35 cellular contexts compared by ENCODE assay signal in the genomic region with DNA sequence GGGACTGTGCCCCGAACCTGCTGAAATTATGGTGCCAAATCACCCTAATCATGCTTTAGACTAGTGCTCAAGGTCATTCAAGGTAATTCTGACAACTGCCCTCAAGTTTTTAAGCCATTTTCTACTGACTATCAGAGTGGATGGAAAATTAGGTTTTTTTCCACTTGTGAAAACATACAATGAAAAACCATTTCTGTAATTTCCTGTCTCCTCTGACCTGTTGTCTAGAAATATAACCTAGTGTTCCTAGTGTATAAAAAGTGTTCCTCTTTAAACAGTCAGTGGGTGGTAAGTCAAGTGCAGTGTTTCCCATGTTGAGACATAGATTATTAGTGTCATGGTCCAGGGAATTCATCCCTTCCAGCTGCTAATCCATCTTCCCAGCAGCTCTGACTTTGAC.
"Had no signal": no experiment of that assay in that cellular context is flagged by ENCODE, and none has a peak within 500 bp of the region (broad histone marks: within the 10 kb centered on the region; RNA-seq: fewer than 3 reads in every experiment).

No MANE protein-coding gene starts in this region.

- H3K4me1 ChIP-seq: breast epithelium, gastroesophageal sphincter had no signal

- H3K36me3 Mint-ChIP-seq: activated naive CD4-positive, alpha-beta T cell treated with anti-CD3 and anti-CD28 coated beads, Interleukin-2, amount 50 U/mL, for 24 hours; activated naive CD8-positive, alpha-beta T cell treated with anti-CD3 and anti-CD28 coated beads for 36 hours had no signal

- FAIRE-seq: colon had no signal

- H3K4me2 ChIP-seq: hepatocyte had no signal

- H3K27ac Mint-ChIP-seq: activated CD4-positive, alpha-beta memory T cell treated with anti-CD3 and anti-CD28 coated beads, Interleukin-2, amount 10 ng/mL, durations not matched to agents 7 days and 5 days; activated CD4-positive, alpha-beta T cell treated with anti-CD3 and anti-CD28 coated beads for 36 hours; activated CD4-positive, alpha-beta T cell treated with anti-CD3 and anti-CD28 coated beads, Interleukin-2, amount 10 ng/mL, durations not matched to agents 7 days and 5 days; activated naive CD4-positive, alpha-beta T cell treated with anti-CD3 and anti-CD28 coated beads for 36 hours; activated naive CD4-positive, alpha-beta T cell treated with anti-CD3 and anti-CD28 coated beads, Interleukin-2, amount 50 U/mL, for 24 hours; activated naive CD8-positive, alpha-beta T cell treated with anti-CD3 and anti-CD28 coated beads for 36 hours; activated naive CD8-positive, alpha-beta T cell treated with anti-CD3 and anti-CD28 coated beads, Interleukin-2, amount 50 U/mL, for 24 hours; activated T-helper 17 cell treated with anti-CD3 and anti-CD28 coated beads, Interleukin-2, amount 50 U/mL, for 72 hours; brain; endodermal cell had no signal

- H3K27me3 ChIP-seq: adrenal gland, breast epithelium, cardiac muscle cell, dorsolateral prefrontal cortex, esophagus muscularis mucosa, gastroesophageal sphincter, heart right ventricle, hepatocyte had no signal

- H3K79me2 ChIP-seq: hepatocyte had no signal

- H3K9me3 ChIP-seq: adrenal gland, breast epithelium, esophagus muscularis mucosa, gastroesophageal sphincter, heart right ventricle had no signal

- ATAC-seq: activated CD4-positive, alpha-beta T cell treated with anti-CD3 and anti-CD28 coated beads for 36 hours; activated naive CD8-positive, alpha-beta T cell treated with anti-CD3 and anti-CD28 coated beads, Interleukin-2, amount 50 U/mL, for 24 hours; activated T-cell treated with anti-CD3 and anti-CD28 coated beads, Interleukin-2, amount 50 U/mL, for 4 hours; activated T-helper 17 cell treated with anti-CD3 and anti-CD28 coated beads, Interleukin-2, amount 50 U/mL, for 72 hours; gastroesophageal sphincter; heart right ventricle had no signal

- H3K36me3 ChIP-seq: adrenal gland, breast epithelium, cardiac muscle cell, gastroesophageal sphincter had no signal

- H3K9me3 Mint-ChIP-seq: activated CD4-positive, alpha-beta memory T cell treated with anti-CD3 and anti-CD28 coated beads, Interleukin-2, amount 10 ng/mL, durations not matched to agents 7 days and 5 days; activated CD4-positive, alpha-beta T cell treated with anti-CD3 and anti-CD28 coated beads, Interleukin-2, amount 10 ng/mL, durations not matched to agents 7 days and 5 days; activated naive CD4-positive, alpha-beta T cell treated with anti-CD3 and anti-CD28 coated beads for 36 hours; activated naive CD4-positive, alpha-beta T cell treated with anti-CD3 and anti-CD28 coated beads, Interleukin-2, amount 50 U/mL, for 24 hours; activated naive CD8-positive, alpha-beta T cell treated with anti-CD3 and anti-CD28 coated beads for 36 hours; activated naive CD8-positive, alpha-beta T cell treated with anti-CD3 and anti-CD28 coated beads, Interleukin-2, amount 50 U/mL, for 24 hours; activated T-cell treated with anti-CD3 and anti-CD28 coated beads, Interleukin-2, amount 50 U/mL, for 4 hours; activated T-helper 17 cell treated with anti-CD3 and anti-CD28 coated beads, Interleukin-2, amount 50 U/mL, for 72 hours; brain; endodermal cell had no signal

- H3K4me3 ChIP-seq: adrenal gland, breast epithelium, cardiac muscle cell, dorsolateral prefrontal cortex, esophagus muscularis mucosa, gastroesophageal sphincter, heart right ventricle, hepatocyte had no signal

- H3K4me3 Mint-ChIP-seq: activated CD4-positive, alpha-beta memory T cell treated with anti-CD3 and anti-CD28 coated beads, Interleukin-2, amount 10 ng/mL, durations not matched to agents 7 days and 5 days; activated CD4-positive, alpha-beta T cell treated with anti-CD3 and anti-CD28 coated beads for 36 hours; activated CD4-positive, alpha-beta T cell treated with anti-CD3 and anti-CD28 coated beads, Interleukin-2, amount 10 ng/mL, durations not matched to agents 7 days and 5 days; activated naive CD4-positive, alpha-beta T cell treated with anti-CD3 and anti-CD28 coated beads for 36 hours; activated naive CD4-positive, alpha-beta T cell treated with anti-CD3 and anti-CD28 coated beads, Interleukin-2, amount 50 U/mL, for 24 hours; activated naive CD8-positive, alpha-beta T cell treated with anti-CD3 and anti-CD28 coated beads for 36 hours; activated naive CD8-positive, alpha-beta T cell treated with anti-CD3 and anti-CD28 coated beads, Interleukin-2, amount 50 U/mL, for 24 hours; activated T-cell treated with anti-CD3 and anti-CD28 coated beads, Interleukin-2, amount 50 U/mL, for 4 hours; activated T-helper 17 cell treated with anti-CD3 and anti-CD28 coated beads, Interleukin-2, amount 50 U/mL, for 72 hours; brain; endodermal cell had no signal

- H3K4me1 Mint-ChIP-seq: activated CD4-positive, alpha-beta T cell treated with anti-CD3 and anti-CD28 coated beads for 36 hours; activated naive CD4-positive, alpha-beta T cell treated with anti-CD3 and anti-CD28 coated beads, Interleukin-2, amount 50 U/mL, for 24 hours; activated naive CD8-positive, alpha-beta T cell treated with anti-CD3 and anti-CD28 coated beads for 36 hours; activated naive CD8-positive, alpha-beta T cell treated with anti-CD3 and anti-CD28 coated beads, Interleukin-2, amount 50 U/mL, for 24 hours; activated T-helper 17 cell treated with anti-CD3 and anti-CD28 coated beads, Interleukin-2, amount 50 U/mL, for 72 hours; brain had no signal

- H2AFZ ChIP-seq: hepatocyte had no signal

- H3K27ac ChIP-seq: breast epithelium, cardiac muscle cell, esophagus muscularis mucosa, gastroesophageal sphincter, heart right ventricle, hepatocyte had no signal

- DNase-seq: activated CD4-positive, alpha-beta memory T cell treated with anti-CD3 and anti-CD28 coated beads, Interleukin-2, amount 10 ng/mL, durations not matched to agents 7 days and 5 days; activated CD4-positive, alpha-beta T cell treated with anti-CD3 and anti-CD28 coated beads for 36 hours; activated CD4-positive, alpha-beta T cell treated with anti-CD3 and anti-CD28 coated beads, Interleukin-2, amount 10 ng/mL, durations not matched to agents 7 days and 5 days; activated CD4-positive, alpha-beta T cell treated with anti-CD3 and anti-CD28 coated beads, Interleukin-2, amount 50 U/mL, for 4 hours; activated CD4-positive, CD25-positive, alpha-beta regulatory T cell; activated CD4-positive, CD25-positive, alpha-beta regulatory T cell treated with anti-CD3 and anti-CD28 coated beads, Interleukin-2, amount 50 U/mL, for 72 hours; activated CD8-positive, alpha-beta memory T cell treated with anti-CD3 and anti-CD28 coated beads, Interleukin-2, amount 50 U/mL, for 48 hours; activated effector memory CD4-positive, alpha-beta T cell treated with Interleukin-2 at 50 U/mL for 16 hours; activated naive CD4-positive, alpha-beta T cell treated with anti-CD3 and anti-CD28 coated beads for 36 hours; activated naive CD8-positive, alpha-beta T cell treated with anti-CD3 and anti-CD28 coated beads for 36 hours; activated naive CD8-positive, alpha-beta T cell treated with anti-CD3 and anti-CD28 coated beads, Interleukin-2, amount 50 U/mL, for 24 hours; activated T-cell treated with anti-CD3 and anti-CD28 coated beads for 4 hours; activated T-cell treated with anti-CD3 and anti-CD28 coated beads, Interleukin-2, amount 50 U/mL, for 4 hours; adrenal gland; amygdala; aorta; central memory CD4-positive, alpha-beta T cell; cerebellar nuclear complex; cortex of kidney; dorsolateral prefrontal cortex; effector memory CD4-positive, alpha-beta T cell; endodermal cell; erythroblast; foreskin melanocyte; heart right ventricle; T-helper 2 cell had no signal
